17 cellular contexts compared by ENCODE assay signal in the genomic region with DNA sequence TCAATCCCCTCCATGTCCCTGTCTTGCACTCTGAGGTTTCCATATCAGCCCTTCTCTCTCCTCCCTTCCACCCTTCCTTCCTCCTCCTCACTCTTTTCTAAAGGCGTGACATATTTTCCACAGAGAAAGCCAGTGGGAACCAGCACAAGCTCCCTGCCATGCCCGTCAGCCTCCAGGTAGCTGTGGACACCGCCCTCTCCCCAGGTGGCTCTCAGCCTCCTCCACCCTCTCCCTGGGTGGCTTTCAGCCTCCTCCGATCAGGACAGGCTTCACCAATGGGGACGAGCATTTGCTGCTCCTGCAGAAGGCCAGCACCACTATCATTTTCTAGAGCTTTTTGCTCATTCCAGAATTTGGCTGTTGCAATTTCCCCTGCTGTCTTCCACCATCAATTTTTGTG.
DNase-seq lines count a peak whose midpoint lies in the region; ATAC-seq and TF ChIP-seq lines count a peak whose summit lies in the region.
"Had no signal": no experiment of that assay in that cellular context is flagged by ENCODE, and none has a peak within 500 bp of the region (broad histone marks: within the 10 kb centered on the region; RNA-seq: fewer than 3 reads in every experiment).

No MANE protein-coding gene starts in this region.

- no peak overlapping the region for H3K27ac Mint-ChIP-seq in osteocyte (ENCODE audit: unreplicated experiment)
- H3K27ac Mint-ChIP-seq: CD14-positive monocyte; CD8-positive, alpha-beta T cell; GM23338 had no signal

- H3K9me3 ChIP-seq in right atrium auricular region (no peaks in the 10 kb centered on the region), esophagus muscularis mucosa (no peaks in the 10 kb centered on the region)
- H3K9me3 ChIP-seq: A549, BE2C had no signal

- H3K4me3 ChIP-seq in right atrium auricular region (no peak overlapping the region), esophagus muscularis mucosa (no peak overlapping the region)
- H3K4me3 ChIP-seq: A549, GM23338 had no signal

- H3K4me1 ChIP-seq in right atrium auricular region (no peaks in the 10 kb centered on the region), esophagus muscularis mucosa (peaks cover 3 to 12% (median 10%) of the 10 kb centered on the region in 4 donors)
- H3K4me1 ChIP-seq: A549, BE2C had no signal

- H3K36me3 ChIP-seq in right atrium auricular region: no peaks in the 10 kb centered on the region
- no peaks in the 10 kb centered on the region for H3K36me3 ChIP-seq in esophagus muscularis mucosa
- H3K36me3 ChIP-seq: BE2C had no signal

- no peaks in the 10 kb centered on the region for H3K4me1 Mint-ChIP-seq in osteocyte (ENCODE audit: unreplicated experiment)

- H3K27me3 Mint-ChIP-seq in osteocyte (ENCODE audit: unreplicated experiment): peaks cover 5% of the 10 kb centered on the region

- ATAC-seq in Right ventricle myocardium superior (ENCODE audit: poor library complexity): no peak
- ATAC-seq: A549; CD8-positive, alpha-beta T cell; GM23338 had no signal

- 96% methylated on average over 5 of the region's 5 CpGs for WGBS in esophagus muscularis mucosa

- H3K27ac ChIP-seq in right atrium auricular region (no peak overlapping the region), esophagus muscularis mucosa (replicated peaks in 1 of 4) (no peak overlapping the region)
- H3K27ac ChIP-seq: A549 had no signal

- intact Hi-C loops in Right ventricle myocardium superior (cut with DNase I) (no loop called here), esophagus muscularis mucosa (cut with DNase I) (no loop called here)

- H3K27me3 ChIP-seq in right atrium auricular region: no peaks in the 10 kb centered on the region
- no peaks in the 10 kb centered on the region for H3K27me3 ChIP-seq in esophagus muscularis mucosa
- H3K27me3 ChIP-seq: BE2C had no signal

- H3K4me3 Mint-ChIP-seq in osteocyte (ENCODE audit: unreplicated experiment): no peak overlapping the region
- H3K4me3 Mint-ChIP-seq: CD14-positive monocyte; CD8-positive, alpha-beta T cell; GM23338; H9 had no signal

- no peak for TF ChIP-seq EP300 in esophagus muscularis mucosa (IDR thresholded peaks at IDR 0.05)

- no peak for TF ChIP-seq POLR2A in esophagus muscularis mucosa (IDR thresholded peaks at IDR 0.05; ENCODE audit: low read depth)

- H3K9me3 Mint-ChIP-seq in osteocyte (ENCODE audit: unreplicated experiment): no peaks in the 10 kb centered on the region
- H3K9me3 Mint-ChIP-seq: CD14-positive monocyte; CD8-positive, alpha-beta T cell; GM23338; H9 had no signal

- no peak for TF ChIP-seq CTCF in right atrium auricular region (IDR thresholded peaks at IDR 0.05)
- TF ChIP-seq CTCF in esophagus muscularis mucosa (IDR thresholded peaks at IDR 0.05): no peak
- no peak for TF ChIP-seq CTCF in osteocyte (IDR thresholded peaks at IDR 0.05)

- no peaks in the 10 kb centered on the region for H3K36me3 Mint-ChIP-seq in osteocyte (ENCODE audit: unreplicated experiment)
- H3K36me3 Mint-ChIP-seq: CD14-positive monocyte; CD8-positive, alpha-beta T cell had no signal

- DNase-seq in right atrium auricular region (ENCODE audit: low spot score): peak; percentile 47
- no peak for DNase-seq in Right ventricle myocardium superior
- DNase-seq in esophagus muscularis mucosa (ENCODE audit: extremely low spot score): peak; percentile 64
- DNase-seq in osteocyte (ENCODE audit: extremely low spot score, unreplicated experiment): peak; percentile 70
- DNase-seq in superior temporal gyrus (ENCODE audit: extremely low spot score): no peak
- DNase-seq in NCI-H524 treated with DMSO at 0.1 percent for 48 hours (lab: John Stamatoyannopoulos, UW): no peak
- no peak for DNase-seq in OCI-M1 (lab: John Stamatoyannopoulos, UW)
- DNase-seq: BE2C; CD8-positive, alpha-beta T cell; COR-L47; DMS153; DMS79 treated with DMSO at 0.1 percent for 48 hours; EL; H9 had no signal

Comparison
In these comparisons a context has a peak if more than half of its experiments do, and no peak if none do; other contexts are left out.
1. DNase-seq: peak in right atrium auricular region (single experiment), esophagus muscularis mucosa (single experiment) and osteocyte (single experiment); none in Right ventricle myocardium superior (single experiment), superior temporal gyrus (single experiment), NCI-H524 treated with DMSO at 0.1 percent for 48 hours (single experiment) and OCI-M1 (single experiment).